In the genomic region with DNA sequence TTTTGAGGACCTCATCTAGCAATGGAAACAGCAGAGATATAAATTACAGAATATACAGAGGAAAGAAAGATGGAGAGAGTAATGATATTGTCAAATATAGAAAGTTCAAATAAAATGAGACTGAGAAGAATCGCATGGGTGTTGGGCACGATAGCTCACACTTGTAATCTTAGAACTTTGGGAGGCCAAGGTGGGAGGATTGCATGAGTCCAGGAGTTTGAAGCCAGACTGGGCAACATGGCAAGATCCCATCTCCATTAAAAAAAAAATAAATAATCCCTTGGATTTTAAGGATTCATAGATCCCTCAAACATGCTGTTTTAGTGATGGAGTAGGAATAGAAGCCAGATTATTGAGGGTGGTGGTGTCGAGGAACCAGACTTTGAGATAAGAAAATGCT, we compare ENCODE assay signal across 19 cellular contexts. TPM values are rescaled to one million over a fixed set of nuclear protein-coding genes. Genes with fewer than 3 reads are reported as not detected.
DNase-seq lines count a peak whose midpoint lies in the region; ATAC-seq, FAIRE-seq and TF ChIP-seq lines count a peak whose summit lies in the region.
"Had no signal": no experiment of that assay in that cellular context is flagged by ENCODE, and none has a peak within 500 bp of the region (broad histone marks: within the 10 kb centered on the region; RNA-seq: fewer than 3 reads in every experiment).

No MANE protein-coding gene starts in this region.

- WGBS in GM12878 (ENCODE audit: insufficient coverage, insufficient replicate concordance, low lambda C conversion rate, missing lambda C conversion rate): 98% methylated on average over 3 of the region's 3 CpGs

- H3K9me3 ChIP-seq in OCI-LY7 (ENCODE audit: low read length) (no peaks in the 10 kb centered on the region), GM12878 (replicated peaks; ENCODE audit: control insufficient read depth, insufficient read depth, low read length) (no peaks in the 10 kb centered on the region; the same call in 2 of the 3 replicates)
- H3K9me3 ChIP-seq: adrenal gland, esophagus squamous epithelium, left lung, neutrophil had no signal

- no peak for FAIRE-seq in GM12878 (lab: Jason Lieb, UNC)

- POLR2A ChIA-PET in activated CD4-positive, alpha-beta T cell treated with anti-CD3 and anti-CD28 coated beads, Interleukin-2, amount 10 ng/mL, durations not matched to agents 7 days and 5 days (lab: Charles Lee): no interaction called here
- POLR2A ChIA-PET in OCI-LY7 (lab: Charles Lee): interaction anchor here (0.7 to 1.5 kb wide), 2 partner anchors 12 to 13 kb away, joined by 3 read pairs; no protein-coding TSS in a partner anchor
- POLR2A ChIA-PET in GM12878 (lab: Charles Lee): interaction anchor here (0.8 to 1.2 kb wide), 3 partner anchors 13 to 218 kb away, joined by 3 to 4 read pairs (median 3); a partner anchor contains a TSS

- H3K4me3 Mint-ChIP-seq in activated CD4-positive, alpha-beta T cell treated with anti-CD3 and anti-CD28 coated beads, Interleukin-2, amount 10 ng/mL, durations not matched to agents 7 days and 5 days: peak overlapping the region; percentile 94
- peak overlapping the region in 1 of 3 experiments; percentile 97 for H3K4me3 Mint-ChIP-seq in nephron

- no peak overlapping the region for H3K9ac ChIP-seq in GM12878 (ENCODE audit: control insufficient read depth, insufficient read depth, low read length)

- TF ChIP-seq RAD21 in GM12878 (IDR thresholded peaks at IDR 0.05; ENCODE audit: insufficient read depth, low read depth, low read length): no peak

- H2AFZ ChIP-seq in OCI-LY7 (ENCODE audit: low read length): no peak overlapping the region
- no peak overlapping the region for H2AFZ ChIP-seq in GM12878 (ENCODE audit: control insufficient read depth, low read depth, low read length)

- CTCF ChIA-PET in activated CD4-positive, alpha-beta T cell treated with anti-CD3 and anti-CD28 coated beads, Interleukin-2, amount 10 ng/mL, durations not matched to agents 7 days and 5 days (lab: Charles Lee): interaction anchor here (0.9 kb wide), 1 partner anchor 12 kb away, joined by 3 read pairs; no protein-coding TSS in a partner anchor
- CTCF ChIA-PET in OCI-LY7 (lab: Charles Lee; ENCODE audit: unreplicated experiment): no interaction called here
- CTCF ChIA-PET in GM12878 (lab: Yijun Ruan, JAX): no interaction called here

- TF ChIP-seq CTCF in OCI-LY7 (conservative IDR thresholded peaks at IDR 0.05; ENCODE audit: low read length) (no peak), GM12878 (IDR thresholded peaks at IDR 0.05 in 2 of 3, conservative IDR thresholded peaks at IDR 0.05 in 1 of 3; ENCODE audit: control insufficient read depth in 2 of 3, extremely low read depth in 1 of 3, insufficient read depth in 1 of 3, low read depth in 3 of 3, low read length in 3 of 3) (no peak), nephron (IDR thresholded peaks at IDR 0.05; ENCODE audit: unreplicated experiment in 3 of 3) (no peak)

- peaks cover 40% of the 10 kb centered on the region for H3K36me3 Mint-ChIP-seq in activated CD4-positive, alpha-beta T cell treated with anti-CD3 and anti-CD28 coated beads, Interleukin-2, amount 10 ng/mL, durations not matched to agents 7 days and 5 days (ENCODE audit: low read depth)
- H3K36me3 Mint-ChIP-seq in nephron (ENCODE audit: low read depth): peaks cover 9% of the 10 kb centered on the region

- H3K36me3 ChIP-seq in OCI-LY7 (ENCODE audit: insufficient read depth, low read length) (peaks cover 20% of the 10 kb centered on the region), GM12878 (ENCODE audit: control insufficient read depth in 2 of 2, insufficient read depth in 2 of 2, low read length in 1 of 2) (peaks cover 0 to 6% of the 10 kb centered on the region in 2 experiments; a peak in 1 of 4 replicates)

- TF ChIP-seq POLR2A in GM12878 (IDR thresholded peaks at IDR 0.05; ENCODE audit: low read depth, low read length): no peak

- in situ Hi-C loops in GM12878 (cut with MboI): no loop called here

- no peaks in the 10 kb centered on the region for H3K9me2 ChIP-seq in OCI-LY7 (ENCODE audit: insufficient read depth, low read length)

- SMC1A ChIA-PET in GM12878 (lab: Charles Lee; ENCODE audit: uncharacterized antibody, unreplicated experiment): interaction anchor here (0.7 to 1.5 kb wide), 3 partner anchors 12 to 204 kb away, joined by 3 to 5 read pairs (median 4); no protein-coding TSS in a partner anchor

- peak overlapping the region; percentile 98 for H3K27ac Mint-ChIP-seq in activated CD4-positive, alpha-beta T cell treated with anti-CD3 and anti-CD28 coated beads, Interleukin-2, amount 10 ng/mL, durations not matched to agents 7 days and 5 days
- peak overlapping the region in 2 of 3 experiments; percentile 96 to 97 for H3K27ac Mint-ChIP-seq in nephron

- peaks cover 40% of the 10 kb centered on the region for H3K4me1 Mint-ChIP-seq in activated CD4-positive, alpha-beta T cell treated with anti-CD3 and anti-CD28 coated beads, Interleukin-2, amount 10 ng/mL, durations not matched to agents 7 days and 5 days
- peaks cover 13% of the 10 kb centered on the region for H3K4me1 Mint-ChIP-seq in nephron

- no peaks in the 10 kb centered on the region for H4K20me1 ChIP-seq in OCI-LY7 (ENCODE audit: insufficient read depth, low read length)
- H4K20me1 ChIP-seq in GM12878 (ENCODE audit: control insufficient read depth, insufficient read depth): no peaks in the 10 kb centered on the region

- intact Hi-C loops in OCI-LY7 (cut with micrococcal nuclease; ENCODE audit: unreplicated experiment): no loop called here
- intact Hi-C loops in GM12878 (cut with micrococcal nuclease; ENCODE audit: unreplicated experiment): loop anchor here (5.0 kb wide), 2 partner anchors 63 to 218 kb away; a partner anchor contains a TSS

- peaks cover 16% of the 10 kb centered on the region for H3K4me1 ChIP-seq in OCI-LY7 (ENCODE audit: insufficient read depth, low read length, poor library complexity, severe bottlenecking)
- H3K4me1 ChIP-seq in GM12878 (ENCODE audit: control insufficient read depth, insufficient read depth, low read length): no peaks in the 10 kb centered on the region

- no peaks in the 10 kb centered on the region for H3K27me3 ChIP-seq in GM12878 (replicated peaks in 1 of 2; ENCODE audit: control insufficient read depth in 2 of 2, insufficient read depth in 2 of 2, low read length in 1 of 2)
- H3K27me3 ChIP-seq: adrenal gland, left lung had no signal

- no peak overlapping the region for H3K27ac ChIP-seq in OCI-LY7 (ENCODE audit: low read depth, low read length, poor library complexity, severe bottlenecking)
- no peak overlapping the region for H3K27ac ChIP-seq in GM12878 (ENCODE audit: control insufficient read depth, insufficient read depth)
- H3K27ac ChIP-seq: adrenal gland, left lung, neutrophil had no signal

- ATAC-seq in GM12878 (no peak), GM19395 (IDR thresholded peaks at IDR 0.05; ENCODE audit: unreplicated experiment) (no peak)
- ATAC-seq: left lung had no signal

- TF ChIP-seq EP300 in GM12878 (IDR thresholded peaks at IDR 0.05; ENCODE audit: borderline replicate concordance in 1 of 2, control insufficient read depth in 1 of 2, low read depth in 2 of 2, low read length in 2 of 2): no peak

- peak overlapping the region; percentile 90 for H3K4me3 ChIP-seq in OCI-LY7 (ENCODE audit: low read depth, low read length, poor library complexity, severe bottlenecking)
- H3K4me3 ChIP-seq in GM12878: peak overlapping the region; percentile 88; the same call in 1 of the 2 replicates

- H3K79me2 ChIP-seq in OCI-LY7 (ENCODE audit: insufficient read depth, low read depth, low read length) (peaks cover 19% of the 10 kb centered on the region; the same call in 1 of the 2 replicates), GM12878 (ENCODE audit: control insufficient read depth, insufficient read depth, low read length) (peaks cover 32% of the 10 kb centered on the region)

- H3K4me2 ChIP-seq in OCI-LY7 (ENCODE audit: low read length): peak overlapping the region; percentile 83
- peak overlapping the region; percentile 88; the same call in 1 of the 2 replicates for H3K4me2 ChIP-seq in GM12878 (ENCODE audit: control insufficient read depth, insufficient read depth)

- peaks cover 19% of the 10 kb centered on the region for H3K27me3 Mint-ChIP-seq in activated CD4-positive, alpha-beta T cell treated with anti-CD3 and anti-CD28 coated beads, Interleukin-2, amount 10 ng/mL, durations not matched to agents 7 days and 5 days
- H3K27me3 Mint-ChIP-seq in nephron (ENCODE audit: low read depth): peaks cover 6% of the 10 kb centered on the region

- BruUV-seq in OCI-LY7 (replicated peaks; lab: Mats Ljungman, UMichigan) (no TSS peak), GM12878 (replicated peaks; lab: Mats Ljungman, UMichigan) (no TSS peak)

- RAD21 ChIA-PET in GM12878 (lab: Charles Lee; ENCODE audit: unreplicated experiment): no interaction called here

- DNase-seq in activated CD4-positive, alpha-beta T cell treated with anti-CD3 and anti-CD28 coated beads, Interleukin-2, amount 10 ng/mL, durations not matched to agents 7 days and 5 days: no peak
- DNase-seq in activated CD4-positive, alpha-beta T cell treated with anti-CD3 and anti-CD28 coated beads for 4 hours: no peak
- no peak for DNase-seq in OCI-LY7 (ENCODE audit: low spot score)
- DNase-seq in GM12878 (ENCODE audit: low read depth, low spot score): no peak
- no peak for DNase-seq in NCI-H526 treated with DMSO at 0.1 percent for 48 hours (lab: John Stamatoyannopoulos, UW)
- DNase-seq in middle frontal gyrus (ENCODE audit: extremely low spot score, low spot score): no peak
- DNase-seq: ACHN; activated CD4-positive, alpha-beta T cell treated with anti-CD3 and anti-CD28 coated beads for 48 hours; adrenal gland; esophagus squamous epithelium; H7; Kasumi-1; left lung; NCI-H1694 treated with DMSO at 0.1 percent for 48 hours; NCI-H524; substantia nigra had no signal

- no peaks in the 10 kb centered on the region for H3K9me3 Mint-ChIP-seq in activated CD4-positive, alpha-beta T cell treated with anti-CD3 and anti-CD28 coated beads, Interleukin-2, amount 10 ng/mL, durations not matched to agents 7 days and 5 days
- H3K9me3 Mint-ChIP-seq in nephron: no peaks in the 10 kb centered on the region

RNA-seq across cellular contexts. Expression of a gene that starts 1.9 kb away (rescaled TPM):
- total RNA-seq in activated CD4-positive, alpha-beta T cell treated with anti-CD3 and anti-CD28 coated beads, Interleukin-2, amount 10 ng/mL, durations not matched to agents 7 days and 5 days: 10 to 100 TPM; 24.2 to 25.3 TPM
- 8.5 and 12.1 TPM in 2 replicates for total RNA-seq in OCI-LY7 (2014; rRNA removed; shearing (Covaris generic))
- 16.2 and 18.7 TPM in 2 replicates for total RNA-seq in OCI-LY7 (2022)
- 56.1 and 64.7 TPM in 2 replicates for total RNA-seq in GM12878 (2013; cell fraction: nucleolus; rRNA removed)
- total RNA-seq in GM12878 (2014; rRNA removed): 11.0 and 15.3 TPM in 2 replicates
- 16.3 and 18.2 TPM in 2 replicates for total RNA-seq in GM12878 (2014; rRNA removed; fragmentation: Illumina TruSeq; extraction: Trizol)
- 18.6 and 20.1 TPM in 2 replicates for total RNA-seq in GM12878 (2021)
- polyA plus RNA-seq in GM12878 (2011; ENCODE audit: low read depth): 10.2 TPM
- polyA plus RNA-seq in GM12878 (2011; rRNA removed): 22.4 and 38.2 TPM in 2 replicates
- polyA plus RNA-seq in GM12878 (2011; cell fraction: cytosol; rRNA removed): 8.7 and 11.6 TPM in 2 replicates
- polyA plus RNA-seq in GM12878 (2011; cell fraction: nucleus; rRNA removed): 23.6 and 26.6 TPM in 2 replicates
- 15.2 and 21.9 TPM in 2 replicates for polyA plus RNA-seq in GM12878 (2012)
- polyA plus RNA-seq in GM12878 (2014; fragmentation: Illumina TruSeq; extraction: Trizol): 19.1 and 22.9 TPM in 2 replicates
- 10 to 100 TPM; 11.6 to 18.0 TPM for polyA plus RNA-seq in GM12878 (2014; fragmentation: Nextera tagmentation; extraction: Ambion mirVana)
- 11.9 and 13.5 TPM in 2 replicates for polyA plus RNA-seq in GM12878 (2014; rRNA removed)
- 10 to 100 TPM; 26.8 to 28.3 TPM for polyA plus RNA-seq in GM12878 (2016; fragmentation: Nextera tagmentation; extraction: Ambion mirVana)
- polyA minus RNA-seq in GM12878 (2011; rRNA and poly(A)+ RNA removed): 20.7 and 30.1 TPM in 2 replicates
- polyA minus RNA-seq in GM12878 (2011; cell fraction: cytosol; rRNA and poly(A)+ RNA removed): 9.6 and 10.8 TPM in 2 replicates
- polyA minus RNA-seq in GM12878 (2011; cell fraction: nucleus; rRNA and poly(A)+ RNA removed): 31.8 and 48.0 TPM in 2 replicates
